Comparison of ENCODE assay signal across 8 cellular contexts in genomic region chr3:69094467-69095205, GRCh38.
A peak's percentile ranks its signal among the peaks of the same experiment; 100 is the strongest.
DNase-seq lines count a peak whose midpoint lies in the region; ATAC-seq and TF ChIP-seq lines count a peak whose summit lies in the region.

No MANE protein-coding gene starts in this region.

- H4K20me1 ChIP-seq in KMS-11 (ENCODE audit: insufficient read depth) = no peaks in the 10 kb centered on the region

- H2AFZ ChIP-seq in KMS-11 (ENCODE audit: low read depth) = no peak overlapping the region

- H3K27me3 ChIP-seq in KMS-11 (ENCODE audit: insufficient read depth, low read depth) = no peaks in the 10 kb centered on the region
- H3K27me3 ChIP-seq in muscle layer of colon (ENCODE audit: control insufficient read depth in 1 of 2, insufficient read depth in 2 of 2, low read length in 2 of 2) = no peaks in the 10 kb centered on the region

- in situ Hi-C loops in astrocyte of the cerebellum (cut with HindIII; ENCODE audit: low sequenced_read_pairs) = no loop called here

- H3K4me1 ChIP-seq in KMS-11 (ENCODE audit: low read depth, poor library complexity, severe bottlenecking) (peaks cover 96% of the 10 kb centered on the region), muscle layer of colon (ENCODE audit: insufficient read depth, low read length) (peaks cover 77% of the 10 kb centered on the region)

- H3K9ac ChIP-seq in KMS-11 (peak overlapping the region; percentile 38; the same call in 1 of the 2 replicates), muscle layer of colon (ENCODE audit: low read length) (no peak overlapping the region)

- H3K27ac ChIP-seq in KMS-11 (peak overlapping the region; percentile 78), muscle layer of colon (ENCODE audit: low read depth, low read length) (peak overlapping the region; percentile 49)

- ATAC-seq in GM21381 (IDR thresholded peaks at IDR 0.05; ENCODE audit: unreplicated experiment) = no peak

- H3K4me3 ChIP-seq in KMS-11 (IDR thresholded peaks at IDR 0.05; ENCODE audit: insufficient read depth, low read depth, low read length) = peak overlapping the region; percentile 26
- no peak overlapping the region for H3K4me3 ChIP-seq in astrocyte of the cerebellum (ENCODE audit: low read depth, low read length)
- no peak overlapping the region for H3K4me3 ChIP-seq in muscle layer of colon (ENCODE audit: low read depth in 1 of 2, low read length in 2 of 2)

- no peaks in the 10 kb centered on the region for H3K36me3 ChIP-seq in KMS-11 (ENCODE audit: insufficient read depth)
- peaks cover 6% of the 10 kb centered on the region for H3K36me3 ChIP-seq in muscle layer of colon (ENCODE audit: insufficient read depth, low read length)

- peak; percentile 60 for DNase-seq in AG20443 (ENCODE audit: low spot score)
- peak; percentile 70 for DNase-seq in astrocyte of the cerebellum (ENCODE audit: low read depth)
- no peak for DNase-seq in NCI-H1694 treated with DMSO at 0.1 percent for 48 hours (lab: John Stamatoyannopoulos, UW)
- no peak for DNase-seq in LoVo (ENCODE audit: low spot score)
- DNase-seq in GM19240 (ENCODE audit: insufficient read length, low spot score) = no peak

- no peaks in the 10 kb centered on the region for H3K9me3 ChIP-seq in muscle layer of colon (ENCODE audit: low read length)

- TF ChIP-seq CTCF in KMS-11 (conservative IDR thresholded peaks at IDR 0.05; ENCODE audit: low read depth, low read length) = no peak
- TF ChIP-seq CTCF in astrocyte of the cerebellum (IDR thresholded peaks at IDR 0.05; ENCODE audit: low read depth, low read length, missing control alignments) = no peak

- peaks cover 82% of the 10 kb centered on the region for H3K79me2 ChIP-seq in KMS-11 (ENCODE audit: insufficient read depth, low read depth)

- H3K4me2 ChIP-seq in KMS-11 = peak overlapping the region; percentile 49

Comparison
In these comparisons a context has a peak if more than half of its experiments do, and no peak if none do; other contexts are left out.
1. DNase-seq: peak in AG20443 (single experiment) and astrocyte of the cerebellum (single experiment); none in NCI-H1694 treated with DMSO at 0.1 percent for 48 hours (single experiment), LoVo (single experiment) and GM19240 (single experiment).